ENCODE assay signal across 21 cellular contexts in the genomic region with DNA sequence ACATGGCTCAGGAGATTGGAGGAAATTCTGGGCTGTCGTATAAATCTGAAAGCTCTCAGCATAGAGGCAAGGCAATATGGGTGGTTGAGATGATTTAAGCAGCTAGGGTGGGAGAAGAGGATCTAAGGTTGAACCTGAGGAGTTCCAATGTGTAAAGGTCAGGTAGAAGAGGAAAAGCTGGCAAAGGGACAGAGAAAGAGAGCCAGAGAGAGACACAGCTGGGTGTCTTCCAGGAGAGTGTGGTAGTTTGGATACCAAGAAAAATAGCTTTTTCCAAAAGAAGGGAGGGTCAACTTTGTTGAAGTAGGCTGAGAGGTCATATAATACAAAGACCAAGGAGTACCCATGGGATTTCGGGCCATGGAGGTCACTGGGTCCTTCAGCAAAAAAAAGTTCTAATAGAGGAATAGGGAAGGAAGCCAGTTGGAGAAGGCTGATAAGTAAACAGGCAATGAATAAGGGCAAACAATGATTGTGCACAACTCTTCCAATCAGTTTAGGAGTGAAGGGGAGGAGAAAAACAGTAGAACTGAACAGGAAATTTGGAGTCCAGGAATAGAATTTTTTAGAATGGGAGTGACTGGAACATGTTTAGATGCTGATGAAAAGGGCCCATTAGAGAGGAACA.
"Had no signal": no experiment of that assay in that cellular context is flagged by ENCODE, and none has a peak within 500 bp of the region (broad histone marks: within the 10 kb centered on the region; RNA-seq: fewer than 3 reads in every experiment).

No MANE protein-coding gene starts in this region.

- H3K36me3 ChIP-seq: esophagus squamous epithelium, ovary, thoracic aorta, upper lobe of left lung, WERI-Rb-1 had no signal

- H3K9me3 ChIP-seq: ovary, thoracic aorta, upper lobe of left lung had no signal

- H3K27me3 Mint-ChIP-seq: dendritic cell treated with granulocyte-macrophage colony-stimulating factor and Interleukin-4, amounts not matched to agents 40 ng/mL and 50 ng/mL, for 4 days; stimulated activated memory B cell treated with anti-CD40 and anti-IgM and Interleukin-4, amounts not matched to agents 10 μg/mL and 1 μg/mL and 100 μg/mL, for 72 hours had no signal

- H3K27ac ChIP-seq: esophagus squamous epithelium, ovary, thoracic aorta, upper lobe of left lung, WERI-Rb-1 had no signal

- H3K4me3 Mint-ChIP-seq: activated naive CD8-positive, alpha-beta T cell; activated T-helper 1 cell treated with anti-CD3 and anti-CD28 coated beads, Interleukin-12 subunit alpha, Interleukin-12 subunit beta, Interleukin-2, Interleukin-4 antibody, amounts not matched to agents 30 ng/mL and 10 ng/mL and 1 ng/mL, durations not matched to agents 14 hours and 24 hours and 36 hours; dendritic cell treated with granulocyte-macrophage colony-stimulating factor and Interleukin-4, amounts not matched to agents 40 ng/mL and 50 ng/mL, for 4 days; immature natural killer cell; naive thymus-derived CD4-positive, alpha-beta T cell; stimulated activated memory B cell treated with anti-CD40 and anti-IgM and Interleukin-4, amounts not matched to agents 10 μg/mL and 1 μg/mL and 100 μg/mL, for 72 hours had no signal

- H3K9me3 Mint-ChIP-seq: activated T-helper 1 cell treated with anti-CD3 and anti-CD28 coated beads, Interleukin-12 subunit alpha, Interleukin-12 subunit beta, Interleukin-2, Interleukin-4 antibody, amounts not matched to agents 30 ng/mL and 10 ng/mL and 1 ng/mL, durations not matched to agents 14 hours and 24 hours and 36 hours; dendritic cell treated with granulocyte-macrophage colony-stimulating factor and Interleukin-4, amounts not matched to agents 40 ng/mL and 50 ng/mL, for 4 days had no signal

- H3K4me2 ChIP-seq: smooth muscle cell had no signal

- H3K27me3 ChIP-seq: esophagus squamous epithelium, ovary, upper lobe of left lung had no signal

- H3K4me1 Mint-ChIP-seq: immature natural killer cell; naive thymus-derived CD4-positive, alpha-beta T cell; stimulated activated memory B cell treated with anti-CD40 and anti-IgM and Interleukin-4, amounts not matched to agents 10 μg/mL and 1 μg/mL and 100 μg/mL, for 72 hours had no signal

- H3K4me1 ChIP-seq: upper lobe of left lung had no signal

- H3K27ac Mint-ChIP-seq: activated naive CD8-positive, alpha-beta T cell; activated T-helper 1 cell treated with anti-CD3 and anti-CD28 coated beads, Interleukin-12 subunit alpha, Interleukin-12 subunit beta, Interleukin-2, Interleukin-4 antibody, amounts not matched to agents 30 ng/mL and 10 ng/mL and 1 ng/mL, durations not matched to agents 14 hours and 24 hours and 36 hours; dendritic cell treated with granulocyte-macrophage colony-stimulating factor and Interleukin-4, amounts not matched to agents 40 ng/mL and 50 ng/mL, for 4 days; immature natural killer cell; naive thymus-derived CD4-positive, alpha-beta T cell; stimulated activated memory B cell treated with anti-CD40 and anti-IgM and Interleukin-4, amounts not matched to agents 10 μg/mL and 1 μg/mL and 100 μg/mL, for 72 hours had no signal

- ATAC-seq: naive thymus-derived CD4-positive, alpha-beta T cell; sciatic nerve; stimulated activated memory B cell treated with anti-CD40 and anti-IgM and Interleukin-4, amounts not matched to agents 10 μg/mL and 1 μg/mL and 100 μg/mL, for 72 hours had no signal

- H3K36me3 Mint-ChIP-seq: activated naive CD8-positive, alpha-beta T cell; immature natural killer cell; stimulated activated memory B cell treated with anti-CD40 and anti-IgM and Interleukin-4, amounts not matched to agents 10 μg/mL and 1 μg/mL and 100 μg/mL, for 72 hours had no signal

- H3K4me3 ChIP-seq: esophagus squamous epithelium, ovary, smooth muscle cell, thoracic aorta, upper lobe of left lung had no signal

- DNase-seq: activated CD4-positive, alpha-beta T cell treated with anti-CD3 and anti-CD28 coated beads for 1 hour; activated gamma-delta T cell treated with Interleukin-2 at 50 U/mL for 16 hours; activated T-cell treated with anti-CD3 and anti-CD28 coated beads for 4 hours; effector CD8-positive, alpha-beta T cell; esophagus squamous epithelium; immature natural killer cell; mesendoderm; naive thymus-derived CD4-positive, alpha-beta T cell; ovary; stimulated activated CD4-positive, alpha-beta T cell treated with anti-CD3 and anti-CD28 coated beads, Interleukin-4, amount 100 ng/mL, for 24 hours; T-helper 1 cell; T-helper 9 cell; upper lobe of left lung; WERI-Rb-1 had no signal
